Comparison of ENCODE assay signal across 8 cellular contexts in the genomic region with DNA sequence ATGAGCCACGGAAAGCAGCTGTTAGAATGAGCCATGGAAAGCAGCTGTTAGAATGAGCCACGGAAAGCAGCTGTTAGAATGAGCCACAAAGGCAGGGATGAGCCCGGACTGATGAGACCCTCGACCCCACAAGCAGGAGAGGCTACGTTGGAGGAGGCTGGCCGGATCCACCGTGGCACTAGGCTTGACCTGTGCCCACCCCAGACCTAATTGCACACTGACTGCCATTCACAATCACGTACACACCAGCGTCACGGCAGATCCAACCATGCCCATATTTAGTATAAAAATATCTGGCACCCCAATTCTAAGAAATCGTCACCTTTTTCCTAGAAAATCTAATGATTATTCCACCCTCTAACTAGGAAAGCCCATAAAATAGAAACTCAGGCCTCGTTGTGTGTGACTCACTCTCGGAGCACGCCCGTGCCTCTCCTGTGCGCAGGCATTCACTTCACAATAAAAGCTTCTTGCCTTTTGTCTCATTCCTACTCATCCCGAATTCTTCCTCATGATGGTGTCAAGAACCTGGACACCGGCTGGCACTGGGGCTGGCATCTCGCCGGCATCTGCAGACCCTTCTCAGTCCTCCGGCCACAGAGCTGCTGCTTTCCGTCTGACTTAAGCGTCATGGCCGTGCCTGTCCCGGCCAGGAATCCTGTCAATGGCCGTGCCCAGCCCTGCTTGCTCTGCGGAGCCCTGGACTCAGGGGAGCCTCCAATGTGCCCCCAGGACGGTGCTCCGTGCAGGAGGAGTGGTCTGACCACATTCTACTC. TPM values are rescaled to one million over a fixed set of nuclear protein-coding genes. Genes with fewer than 3 reads are reported as not detected.
DNase-seq lines count a peak whose midpoint lies in the region; ATAC-seq and TF ChIP-seq lines count a peak whose summit lies in the region.

No MANE protein-coding gene starts in this region.

- H3K9me2 ChIP-seq in GM23248 (ENCODE audit: insufficient read depth) = no peaks in the 10 kb centered on the region

- H3K9me3 Mint-ChIP-seq in activated naive CD8-positive, alpha-beta T cell treated with anti-CD3 and anti-CD28 coated beads for 36 hours = no peaks in the 10 kb centered on the region
- peaks cover 2% of the 10 kb centered on the region for H3K9me3 Mint-ChIP-seq in glutamatergic neuron (ENCODE audit: unreplicated experiment)

- H3K4me1 ChIP-seq in GM23248 (ENCODE audit: insufficient read depth) = peaks cover 5% of the 10 kb centered on the region; the same call in 1 of the 2 replicates
- H3K4me1 ChIP-seq in RWPE2 (ENCODE audit: insufficient read depth, poor library complexity, severe bottlenecking) = peaks cover 30% of the 10 kb centered on the region
- peaks cover 11% of the 10 kb centered on the region in 2 donors for H3K4me1 ChIP-seq in gastrocnemius medialis

- H3K4me3 ChIP-seq in GM23248 (peak overlapping the region; percentile 64), RWPE2 (ENCODE audit: severe bottlenecking) (peak overlapping the region; percentile 3), gastrocnemius medialis (peak overlapping the region; percentile 27 to 52 (median 40))

- intact Hi-C loops in gastrocnemius medialis (cut with DNase I; ENCODE audit: low total_unique reads) = no loop called here

- in situ Hi-C loops in GM23248 (cut with MboI) (no loop called here), gastrocnemius medialis (cut with MboI; ENCODE audit: low sequenced_read_pairs in 4 of 4) (no loop called here)

- H3K4me2 ChIP-seq in GM23248 (ENCODE audit: unreplicated experiment) = peak overlapping the region; percentile 91

- peak overlapping the region; percentile 87 for H2AFZ ChIP-seq in GM23248

- no peaks in the 10 kb centered on the region for H3K36me3 ChIP-seq in GM23248 (ENCODE audit: low read depth)
- no peaks in the 10 kb centered on the region for H3K36me3 ChIP-seq in RWPE2 (ENCODE audit: low read depth)
- H3K36me3 ChIP-seq in gastrocnemius medialis = no peaks in the 10 kb centered on the region

- H3K9me3 ChIP-seq in GM23248 (ENCODE audit: low read depth) = no peaks in the 10 kb centered on the region
- H3K9me3 ChIP-seq in RWPE2 (ENCODE audit: severe bottlenecking) = no peaks in the 10 kb centered on the region
- H3K9me3 ChIP-seq in gastrocnemius medialis = no peaks in the 10 kb centered on the region

- H3K79me2 ChIP-seq in GM23248 (ENCODE audit: insufficient read depth) = no peaks in the 10 kb centered on the region

- TF ChIP-seq POLR2A in gastrocnemius medialis (IDR thresholded peaks at IDR 0.05) = no peak

- H3F3A ChIP-seq in GM23248 (ENCODE audit: insufficient read depth) = no peaks in the 10 kb centered on the region

- peaks cover 17% of the 10 kb centered on the region for H3K4me1 Mint-ChIP-seq in activated naive CD8-positive, alpha-beta T cell treated with anti-CD3 and anti-CD28 coated beads for 36 hours
- H3K4me1 Mint-ChIP-seq in glutamatergic neuron (ENCODE audit: low read depth, unreplicated experiment) = peaks cover 7% of the 10 kb centered on the region

- DNase-seq in GM23248 (peak; percentile 86), RWPE2 (ENCODE audit: low spot score) (peak; percentile 80), fibroblast of the conjunctiva (ENCODE audit: low read depth) (peak; percentile 36), gastrocnemius medialis (no peak), glutamatergic neuron (no peak)
- DNase-seq in activated CD4-positive, CD25-positive, alpha-beta regulatory T cell treated with anti-CD3 and anti-CD28 coated beads, Interleukin-2, amount 50 U/mL, for 72 hours = no peak
- no peak for DNase-seq in activated naive CD8-positive, alpha-beta T cell treated with anti-CD3 and anti-CD28 coated beads for 36 hours

- H3K9ac ChIP-seq in GM23248 = peak overlapping the region; percentile 28

- peak; percentile 94 for ATAC-seq in RWPE2 (ENCODE audit: low read depth)
- ATAC-seq in gastrocnemius medialis = peak; percentile 87
- no peak for ATAC-seq in HG03460 (IDR thresholded peaks at IDR 0.05; ENCODE audit: unreplicated experiment)

- no peaks in the 10 kb centered on the region for H3K36me3 Mint-ChIP-seq in activated naive CD8-positive, alpha-beta T cell treated with anti-CD3 and anti-CD28 coated beads for 36 hours
- no peaks in the 10 kb centered on the region for H3K36me3 Mint-ChIP-seq in glutamatergic neuron (ENCODE audit: unreplicated experiment)

- H3K27me3 Mint-ChIP-seq in activated naive CD8-positive, alpha-beta T cell treated with anti-CD3 and anti-CD28 coated beads for 36 hours = peaks cover 3% of the 10 kb centered on the region
- peaks cover 13% of the 10 kb centered on the region for H3K27me3 Mint-ChIP-seq in glutamatergic neuron (ENCODE audit: unreplicated experiment)

- no peak overlapping the region for H3K27ac Mint-ChIP-seq in activated naive CD8-positive, alpha-beta T cell treated with anti-CD3 and anti-CD28 coated beads for 36 hours
- no peak overlapping the region for H3K27ac Mint-ChIP-seq in glutamatergic neuron (ENCODE audit: unreplicated experiment)

- H3K27me3 ChIP-seq in GM23248 (replicated peaks; ENCODE audit: insufficient read depth) = no peaks in the 10 kb centered on the region
- no peaks in the 10 kb centered on the region for H3K27me3 ChIP-seq in RWPE2 (ENCODE audit: insufficient read depth, poor library complexity, severe bottlenecking)
- H3K27me3 ChIP-seq in gastrocnemius medialis = peaks cover 0 to 9% (median 7%) of the 10 kb centered on the region in 3 donors

- no peaks in the 10 kb centered on the region for H4K20me1 ChIP-seq in GM23248 (ENCODE audit: insufficient read depth)

- H3K27ac ChIP-seq in GM23248 = no peak overlapping the region
- H3K27ac ChIP-seq in RWPE2 (ENCODE audit: poor library complexity, severe bottlenecking) = peak overlapping the region; percentile 81
- H3K27ac ChIP-seq in gastrocnemius medialis = peak overlapping the region in 1 of 4 donors; percentile 36

- 3 to 4% methylated on average over 29 of the region's 29 CpGs for WGBS in GM23248 (ENCODE audit: low coverage in 1 of 2, low lambda C conversion rate in 2 of 2, missing lambda C conversion rate in 2 of 2), 2 experiments

- TF ChIP-seq CTCF in RWPE2 (IDR thresholded peaks at IDR 0.05; ENCODE audit: poor library complexity, severe bottlenecking) (no peak), gastrocnemius medialis (IDR thresholded peaks at IDR 0.05 in 4 of 5, conservative IDR thresholded peaks at IDR 0.05 in 1 of 5) (no peak), glutamatergic neuron (IDR thresholded peaks at IDR 0.05; ENCODE audit: partially characterized antibody, unreplicated experiment) (no peak)

- no peak overlapping the region for H3K4me3 Mint-ChIP-seq in activated naive CD8-positive, alpha-beta T cell treated with anti-CD3 and anti-CD28 coated beads for 36 hours
- H3K4me3 Mint-ChIP-seq in glutamatergic neuron (ENCODE audit: unreplicated experiment) = no peak overlapping the region

RNA-seq across cellular contexts. Expression of gene SECTM1, which starts 5.5 kb away (rescaled TPM):
- total RNA-seq in GM23248 (2014; rRNA removed; shearing (Covaris generic)) = 1.4 and 3.0 TPM in 2 replicates
- polyA plus RNA-seq in GM23248 (2016; fragmentation: Nextera tagmentation; extraction: Ambion mirVana) = 1.4 TPM in 2 replicates
- 1 to 10 TPM; 3.3 to 9.5 (median 5.6) TPM for total RNA-seq in gastrocnemius medialis
- total RNA-seq in activated naive CD8-positive, alpha-beta T cell treated with anti-CD3 and anti-CD28 coated beads for 36 hours = under 1 TPM; 0.72 to 0.74 TPM
- total RNA-seq in glutamatergic neuron (ENCODE audit: unreplicated experiment) = 0.29 TPM

RNA-seq across cellular contexts. Expression of gene TEX19, which starts 20.0 kb away (rescaled TPM):
- total RNA-seq in GM23248 (2014; rRNA removed; shearing (Covaris generic)) = not detected in 2 replicates
- polyA plus RNA-seq in GM23248 (2016; fragmentation: Nextera tagmentation; extraction: Ambion mirVana) = not detected in 2 replicates
- total RNA-seq in gastrocnemius medialis = under 1 TPM in 1 of 4 donors, not detected in 3; 0.40 TPM
- total RNA-seq in activated naive CD8-positive, alpha-beta T cell treated with anti-CD3 and anti-CD28 coated beads for 36 hours = under 1 TPM; 0.10 to 0.23 TPM
- not detected for total RNA-seq in glutamatergic neuron (ENCODE audit: unreplicated experiment)

RNA-seq across cellular contexts. Expression of gene CD7, which starts 21.6 kb away (rescaled TPM):
- 0.22 TPM in 1 of 2 replicates, not detected in the other for total RNA-seq in GM23248 (2014; rRNA removed; shearing (Covaris generic))
- polyA plus RNA-seq in GM23248 (2016; fragmentation: Nextera tagmentation; extraction: Ambion mirVana) = 0.23 TPM in 1 of 2 replicates, not detected in the other
- total RNA-seq in gastrocnemius medialis (1 to 10 TPM in 1 of 4 donors, not detected in 3; 1.7 TPM), glutamatergic neuron (ENCODE audit: unreplicated experiment) (0.27 TPM)
- 100 to 1,000 TPM; 291 to 293 TPM for total RNA-seq in activated naive CD8-positive, alpha-beta T cell treated with anti-CD3 and anti-CD28 coated beads for 36 hours

RNA-seq across cellular contexts. Expression of gene UTS2R, which starts 32.5 kb away (rescaled TPM):
- not detected in 2 replicates for total RNA-seq in GM23248 (2014; rRNA removed; shearing (Covaris generic))
- not detected in 2 replicates for polyA plus RNA-seq in GM23248 (2016; fragmentation: Nextera tagmentation; extraction: Ambion mirVana)
- total RNA-seq in gastrocnemius medialis (not detected), glutamatergic neuron (ENCODE audit: unreplicated experiment) (7.2 TPM)
- not detected for total RNA-seq in activated naive CD8-positive, alpha-beta T cell treated with anti-CD3 and anti-CD28 coated beads for 36 hours

Comparison
In these comparisons a context has a peak if more than half of its experiments do, and no peak if none do; other contexts are left out.
1. DNase-seq: peak in GM23248 (single experiment), RWPE2 (single experiment) and fibroblast of the conjunctiva (single experiment); none in gastrocnemius medialis (0 of 2), activated CD4-positive, CD25-positive, alpha-beta regulatory T cell treated with anti-CD3 and anti-CD28 coated beads, Interleukin-2, amount 50 U/mL, for 72 hours (single experiment), activated naive CD8-positive, alpha-beta T cell treated with anti-CD3 and anti-CD28 coated beads for 36 hours (single experiment) and glutamatergic neuron (single experiment).
2. H3K4me3 ChIP-seq: peak in every context shown above with its lines; median percentile 64 in GM23248; 40 in gastrocnemius medialis; 3 in RWPE2.
3. RNA of gene CD7, which starts 21.6 kb away (total RNA-seq): 291 to 293 TPM in activated naive CD8-positive, alpha-beta T cell treated with anti-CD3 and anti-CD28 coated beads for 36 hours; 1.7 TPM in gastrocnemius medialis, 0.27 TPM in glutamatergic neuron (single experiment) and 0.22 TPM in GM23248; every median in the first group is over 100 times any median in the second.